25 cellular contexts compared by ENCODE assay signal in the genomic region with DNA sequence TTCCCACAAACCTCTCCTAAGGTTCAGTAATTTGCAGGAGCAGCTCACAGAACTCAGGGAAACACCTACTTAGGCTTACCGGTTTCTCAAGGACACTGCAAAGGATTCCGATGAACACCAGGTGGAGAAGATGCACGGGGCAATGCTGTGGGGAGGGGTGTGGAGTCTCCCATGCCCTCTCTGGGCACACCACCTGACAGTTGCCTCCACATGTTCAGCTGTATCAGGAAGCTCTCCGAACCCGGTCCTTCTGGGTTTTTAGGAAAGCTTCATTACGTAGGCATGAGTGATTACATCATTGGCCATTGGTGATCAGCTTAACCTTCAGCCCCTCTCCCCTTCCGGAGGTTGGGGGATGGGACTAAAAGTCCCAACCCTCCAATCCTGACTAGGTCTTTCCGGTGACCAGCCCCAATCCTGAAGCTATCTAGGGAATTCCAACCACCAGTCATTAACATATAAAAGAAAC. TPM values are rescaled to one million over a fixed set of nuclear protein-coding genes. Genes with fewer than 3 reads are reported as not detected.
DNase-seq lines count a peak whose midpoint lies in the region; FAIRE-seq and TF ChIP-seq lines count a peak whose summit lies in the region.
"Had no signal": no experiment of that assay in that cellular context is flagged by ENCODE, and none has a peak within 500 bp of the region (broad histone marks: within the 10 kb centered on the region; RNA-seq: fewer than 3 reads in every experiment).

No MANE protein-coding gene starts in this region.

- H4K5ac ChIP-seq in H1 (ENCODE audit: insufficient read length, low read depth, low read length): peak overlapping the region; percentile 79

- no peak overlapping the region for H2AFZ ChIP-seq in H1 (ENCODE audit: low read length)

- FAIRE-seq in H1 (lab: Jason Lieb, UNC): peak; percentile 100
- FAIRE-seq: GM18507 had no signal

- H3K23me2 ChIP-seq in H1 (ENCODE audit: low read depth, low read length): peaks cover 4% of the 10 kb centered on the region; the same call in 1 of the 2 replicates

- peak overlapping the region; percentile 76; the same call in 1 of the 2 replicates for H3K18ac ChIP-seq in H1 (ENCODE audit: extremely low read depth, low read length)

- peak overlapping the region; percentile 63 for H4K91ac ChIP-seq in H1 (replicated peaks; ENCODE audit: insufficient read length, low read length)

- no peak for TF ChIP-seq RAD21 in H1 (IDR thresholded peaks at IDR 0.05 in 1 of 2, conservative IDR thresholded peaks at IDR 0.05 in 1 of 2; ENCODE audit: low read depth in 2 of 2, low read length in 2 of 2)

- peaks cover 0 to 20% (median under 1%) of the 10 kb centered on the region in 4 experiments; a peak in 2 of 8 replicates for H3K36me3 ChIP-seq in H1 (ENCODE audit: control insufficient read depth in 2 of 4, insufficient read depth in 4 of 4, low read length in 3 of 4)
- H3K36me3 ChIP-seq: breast epithelium had no signal

- peak overlapping the region; percentile 34 for H3K56ac ChIP-seq in H1 (replicated peaks; ENCODE audit: insufficient read length, low read depth, low read length)

- H3K9me3 Mint-ChIP-seq in activated T-cell treated with anti-CD3 and anti-CD28 coated beads, Interleukin-2, amount 50 U/mL, for 24 hours: no peaks in the 10 kb centered on the region

- H3K4me3 ChIP-seq in H1 (ENCODE audit: extremely low read depth in 1 of 4, insufficient read depth in 2 of 4, low read depth in 3 of 4, low read length in 4 of 4): peak overlapping the region; percentile 70 to 87 (median 78)
- H3K4me3 ChIP-seq: breast epithelium, MG63, psoas muscle, smooth muscle cell, stomach had no signal

- peaks cover 0 to 7% (median 2%) of the 10 kb centered on the region in 4 experiments; a peak in 4 of 7 replicates for H3K4me1 ChIP-seq in H1 (replicated peaks in 1 of 4; ENCODE audit: control insufficient read depth in 3 of 4, insufficient read depth in 4 of 4, low read length in 3 of 4)
- H3K4me1 ChIP-seq: breast epithelium, psoas muscle had no signal

- no peak overlapping the region for H2BK20ac ChIP-seq in H1 (ENCODE audit: low read length)

- H3K4me3 Mint-ChIP-seq in activated T-cell treated with anti-CD3 and anti-CD28 coated beads, Interleukin-2, amount 50 U/mL, for 24 hours: no peak overlapping the region

- H2BK5ac ChIP-seq in H1 (ENCODE audit: low read depth, low read length): peak overlapping the region; percentile 88

- H4K8ac ChIP-seq in H1 (ENCODE audit: extremely low read depth, insufficient read depth, low read length): no peak overlapping the region; the same call in 1 of the 2 replicates

- H2BK12ac ChIP-seq in H1 (ENCODE audit: low read depth, low read length): peak overlapping the region; percentile 11; the same call in 1 of the 2 replicates

- H4K20me1 ChIP-seq in H1 (replicated peaks in 1 of 2; ENCODE audit: control insufficient read depth in 1 of 2, insufficient read depth in 2 of 2, low read length in 2 of 2): no peaks in the 10 kb centered on the region

- peak; percentile 3 for DNase-seq in activated T-cell treated with anti-CD3 and anti-CD28 coated beads, Interleukin-2, amount 50 U/mL, for 24 hours
- DNase-seq in activated T-cell treated with anti-CD3 and anti-CD28 coated beads for 4 hours (no peak), H1 (ENCODE audit: low read depth in 1 of 2, low spot score in 2 of 2) (peak; percentile 72 to 87), iPS-NIHi7 (ENCODE audit: extremely low spot score) (peak; percentile 71), NCI-H146 (lab: John Stamatoyannopoulos, UW) (no peak), RWPE1 (ENCODE audit: low spot score) (no peak), NAMALWA (ENCODE audit: low spot score) (no peak), UCSD-AML1 (lab: John Stamatoyannopoulos, UW; ENCODE audit: unreplicated experiment) (no peak)
- DNase-seq: activated CD4-positive, alpha-beta T cell treated with anti-CD3 and anti-CD28 coated beads for 48 hours; activated CD8-positive, alpha-beta memory T cell treated with anti-CD3 and anti-CD28 coated beads, Interleukin-2, amount 50 U/mL, for 4 hours; activated effector memory CD4-positive, alpha-beta T cell treated with anti-CD3 and anti-CD28 coated beads, Interleukin-2, amount 50 U/mL, for 16 hours; Calu3; MG63; NCI-H1694 treated with DMSO at 0.1 percent for 48 hours; NCI-H2227 treated with DMSO at 0.1 percent for 48 hours; NCI-H774; OCI-M1; psoas muscle; SHP77 treated with DMSO at 0.1 percent for 48 hours; stimulated activated CD4-positive, alpha-beta T cell treated with anti-CD3 and anti-CD28 coated beads, Interleukin-4, amount 100 ng/mL, for 24 hours; stomach had no signal

- peak overlapping the region; percentile 81 to 95 for H3K4me2 ChIP-seq in H1 (ENCODE audit: insufficient read depth in 1 of 2, low read depth in 2 of 2, low read length in 2 of 2)
- H3K4me2 ChIP-seq: smooth muscle cell had no signal

- H3K79me1 ChIP-seq in H1 (ENCODE audit: low read depth, low read length): no peaks in the 10 kb centered on the region

- H3K27ac ChIP-seq in H1 (ENCODE audit: low read depth, low read length) (peak overlapping the region; percentile 95), RWPE1 (no peak overlapping the region)
- H3K27ac ChIP-seq: breast epithelium, HL-60, psoas muscle, stomach had no signal

- POLR2A ChIA-PET in H1 (lab: Charles Lee; ENCODE audit: partially characterized antibody): interaction anchor here (0.5 to 2.9 kb wide), 21 partner anchors 9 to 150 kb away, joined by 3 to 14 read pairs (median 5); a partner anchor contains a TSS
- POLR2A ChIA-PET in RWPE1 (lab: Yijun Ruan, JAX; ENCODE audit: low non-redundant PET): no interaction called here

- H3K9me3 ChIP-seq in H1 (ENCODE audit: insufficient read depth in 2 of 2, low read depth in 1 of 2, low read length in 1 of 2): no peaks in the 10 kb centered on the region
- H3K9me3 ChIP-seq: breast epithelium, MG63, psoas muscle, stomach had no signal

- H3K4ac ChIP-seq in H1 (replicated peaks; ENCODE audit: insufficient read length, low read depth, low read length): peak overlapping the region; percentile 34

- no peak overlapping the region for H2BK15ac ChIP-seq in H1 (ENCODE audit: low read length)

- H2AK5ac ChIP-seq in H1 (ENCODE audit: low read depth, low read length): no peak overlapping the region

- TF ChIP-seq EP300 in H1 (IDR thresholded peaks at IDR 0.05; ENCODE audit: borderline replicate concordance in 1 of 2, low read depth in 2 of 2, low read length in 2 of 2): peak in 1 of 2 experiments; percentile 27; a peak in 1 of 3 replicates

- WGBS in H1 (ENCODE audit: extremely low coverage in 1 of 2, insufficient coverage in 1 of 2, insufficient read length in 1 of 2, insufficient replicate concordance in 2 of 2, low coverage in 1 of 2, low lambda C conversion rate in 2 of 2, missing lambda C conversion rate in 1 of 2), 2 experiments: 3% methylated on average over 8 of the region's 8 CpGs; no CpG with 5 or more reads in 1 of the 2 experiments

- peaks cover 3 to 10% of the 10 kb centered on the region in 2 experiments; a peak in 3 of 4 replicates for H3K79me2 ChIP-seq in H1 (ENCODE audit: control insufficient read depth in 1 of 2, insufficient read depth in 2 of 2, low read length in 2 of 2)

- H3K27ac Mint-ChIP-seq in activated T-cell treated with anti-CD3 and anti-CD28 coated beads, Interleukin-2, amount 50 U/mL, for 24 hours: no peak overlapping the region

- no peaks in the 10 kb centered on the region for H3K27me3 Mint-ChIP-seq in activated T-cell treated with anti-CD3 and anti-CD28 coated beads, Interleukin-2, amount 50 U/mL, for 24 hours

- H3K27me3 ChIP-seq in H1 (replicated peaks in 1 of 4; ENCODE audit: control insufficient read depth in 3 of 4, extremely low read depth in 1 of 4, insufficient read depth in 3 of 4, low read length in 3 of 4): no peaks in the 10 kb centered on the region
- H3K27me3 ChIP-seq: breast epithelium, MG63, stomach had no signal

- TF ChIP-seq POLR2A in H1 (IDR thresholded peaks at IDR 0.05; ENCODE audit: control extremely low read depth in 1 of 2, low read depth in 2 of 2, low read length in 2 of 2): peak; percentile 45 to 89

- peaks cover 63% of the 10 kb centered on the region for H3K36me3 Mint-ChIP-seq in activated T-cell treated with anti-CD3 and anti-CD28 coated beads, Interleukin-2, amount 50 U/mL, for 24 hours (ENCODE audit: low read depth)

- CTCF ChIA-PET in H1 (lab: Charles Lee; ENCODE audit: partially characterized antibody): interaction anchor here (0.5 to 1.5 kb wide), 6 partner anchors 11 to 304 kb away, joined by 3 to 12 read pairs (median 4); no protein-coding TSS in a partner anchor
- CTCF ChIA-PET in RWPE1 (lab: Yijun Ruan, JAX): no interaction called here

- H3K4me1 Mint-ChIP-seq in activated T-cell treated with anti-CD3 and anti-CD28 coated beads, Interleukin-2, amount 50 U/mL, for 24 hours (ENCODE audit: low read depth): no peaks in the 10 kb centered on the region

- peak in 1 of 3 experiments; percentile 6; a peak in 1 of 4 replicates for TF ChIP-seq CTCF in H1 (IDR thresholded peaks at IDR 0.05; ENCODE audit: control extremely low read depth in 1 of 3, insufficient read depth in 1 of 3, low read depth in 1 of 3, low read length in 3 of 3)
- TF ChIP-seq CTCF in RWPE1 (conservative IDR thresholded peaks at IDR 0.05; ENCODE audit: low read depth): no peak

- no peak overlapping the region for H3K23ac ChIP-seq in H1 (ENCODE audit: insufficient read length)

- H3K9ac ChIP-seq in H1 (replicated peaks in 1 of 4; ENCODE audit: extremely low read depth in 1 of 4, low read depth in 3 of 4, low read length in 3 of 4): peak overlapping the region in 3 of 4 experiments; percentile 78 to 87 (median 80); a peak in 6 of 7 replicates

- H3K14ac ChIP-seq in H1 (ENCODE audit: insufficient read length): no peak overlapping the region

- peak overlapping the region; percentile 87 for H2BK120ac ChIP-seq in H1 (replicated peaks; ENCODE audit: low read depth, low read length)

TF ChIP-seq in H1, 55 proteins besides CTCF, POLR2A, EP300 and RAD21 (continues in another document):
- TF ChIP-seq SRF (IDR thresholded peaks at IDR 0.05; ENCODE audit: low read depth, low read length) (peak; percentile 63; the same call in 1 of the 2 replicates), PHF8 (conservative IDR thresholded peaks at IDR 0.05; ENCODE audit: low read depth, low read length) (peak; percentile 55), CBX8 (IDR thresholded peaks at IDR 0.05; ENCODE audit: borderline replicate concordance, low read depth, low read length) (no peak)

RNA-seq across cellular contexts. Expression of a gene that starts 21.6 kb away (rescaled TPM):
- 21.8 and 24.1 TPM in 2 replicates for total RNA-seq in H1 (2021; fragmentation: NEBNext Ultra II Directional; extraction: Animal tissue kit (Norgen Biotek cat#: 25700))
- 20.5 and 22.6 TPM in 2 replicates for polyA plus RNA-seq in H1 (2011; rRNA removed)
- 23.9 TPM for polyA plus RNA-seq in H1 (2011; cell fraction: cytosol; rRNA removed)
- polyA plus RNA-seq in H1 (2011; cell fraction: nucleus; rRNA removed): 18.5 TPM
- 17.9 to 21.2 TPM (median 19.4 TPM) in 4 replicates for polyA plus RNA-seq in H1 (2012, experiment 1 of 2)
- 8.9 TPM for polyA plus RNA-seq in H1 (2012, experiment 2 of 2)
- 32.3 TPM for polyA plus RNA-seq in H1 (2013, experiment 1 of 2)
- 34.2 TPM for polyA plus RNA-seq in H1 (2013, experiment 2 of 2)
- polyA minus RNA-seq in H1 (2011; rRNA and poly(A)+ RNA removed): 10.9 and 11.1 TPM in 2 replicates
- polyA minus RNA-seq in H1 (2011; cell fraction: cytosol; rRNA and poly(A)+ RNA removed): 8.1 TPM
- polyA minus RNA-seq in H1 (2011; cell fraction: nucleus; rRNA and poly(A)+ RNA removed): 7.9 TPM

Comparison
In these comparisons a context has a peak if more than half of its experiments do, and no peak if none do; other contexts are left out.
1. DNase-seq: peak in activated T-cell treated with anti-CD3 and anti-CD28 coated beads, Interleukin-2, amount 50 U/mL, for 24 hours (single experiment), H1 (2 of 2) and iPS-NIHi7 (single experiment); none in activated T-cell treated with anti-CD3 and anti-CD28 coated beads for 4 hours (single experiment), NCI-H146 (single experiment), RWPE1 (single experiment), NAMALWA (single experiment) and UCSD-AML1 (single experiment).